In genomic region chr1:109912873-109913272, GRCh38 we compare ENCODE assay signal across 9 cellular contexts. TPM values are rescaled to one million over a fixed set of nuclear protein-coding genes. Genes with fewer than 3 reads are reported as not detected.
DNase-seq lines count a peak whose midpoint lies in the region; ATAC-seq, FAIRE-seq and TF ChIP-seq lines count a peak whose summit lies in the region.
"Had no signal": no experiment of that assay in that cellular context is flagged by ENCODE, and none has a peak within 500 bp of the region (broad histone marks: within the 10 kb centered on the region; RNA-seq: fewer than 3 reads in every experiment).

No MANE protein-coding gene starts in this region.

- H3K27ac Mint-ChIP-seq in nephron: peak overlapping the region in 2 of 3 experiments; percentile 66 to 77

- H3K4me3 ChIP-seq in A549 (peak overlapping the region; percentile 99), WERI-Rb-1 (ENCODE audit: low read depth, low read length) (no peak overlapping the region)
- H3K4me3 ChIP-seq in effector memory CD4-positive, alpha-beta T cell (ENCODE audit: insufficient read depth, low read depth, low read length, poor library complexity, severe bottlenecking): peak overlapping the region; percentile 73

- no peak for TF ChIP-seq POLR2A in A549 (IDR thresholded peaks at IDR 0.05; ENCODE audit: low read length)

- TF ChIP-seq CTCF in A549 (IDR thresholded peaks at IDR 0.05) (no peak), nephron (IDR thresholded peaks at IDR 0.05; ENCODE audit: unreplicated experiment in 3 of 3) (no peak), WERI-Rb-1 (IDR thresholded peaks at IDR 0.05; ENCODE audit: low read depth, low read length) (no peak)

- H3K27ac ChIP-seq in A549 (peak overlapping the region; percentile 100), WERI-Rb-1 (no peak overlapping the region)
- H3K27ac ChIP-seq in effector memory CD4-positive, alpha-beta T cell (ENCODE audit: insufficient read depth, low read length, poor library complexity, severe bottlenecking): peak overlapping the region; percentile 21

- CTCF ChIA-PET in A549 (lab: Yijun Ruan, JAX): interaction anchor here (6.5 to 10.7 kb wide), 2 partner anchors 71 to 136 kb away, joined by 22 to 63 read pairs; partner anchors contain the start of gene AHCYL1

- H3K9me3 Mint-ChIP-seq in nephron: no peaks in the 10 kb centered on the region

- peaks cover 18% of the 10 kb centered on the region for H3K27me3 Mint-ChIP-seq in nephron (ENCODE audit: low read depth)

- WGBS in A549 (ENCODE audit: missing lambda C conversion rate): 0% methylated on average over 1 of the region's 1 CpG

- H3K36me3 ChIP-seq in effector memory CD4-positive, alpha-beta T cell (ENCODE audit: control insufficient read depth, insufficient read depth, low read length): peaks cover 19% of the 10 kb centered on the region
- peaks cover 9% of the 10 kb centered on the region for H3K36me3 ChIP-seq in WERI-Rb-1

- TF ChIP-seq EP300 in A549 (IDR thresholded peaks at IDR 0.05): no peak

- TF ChIP-seq RAD21 in A549 (conservative IDR thresholded peaks at IDR 0.05 in 1 of 2, IDR thresholded peaks at IDR 0.05 in 1 of 2): no peak

- peaks cover 19% of the 10 kb centered on the region for H3K36me3 Mint-ChIP-seq in nephron (ENCODE audit: low read depth)

- POLR2A ChIA-PET in A549 (lab: Yijun Ruan, JAX): interaction anchor here (1.1 kb wide), 1 partner anchor 36 kb away, joined by 3 read pairs; no protein-coding TSS in a partner anchor

- H3K4me1 ChIP-seq in A549: peaks cover 61% of the 10 kb centered on the region
- peaks cover 26% of the 10 kb centered on the region for H3K4me1 ChIP-seq in effector memory CD4-positive, alpha-beta T cell (ENCODE audit: control insufficient read depth, insufficient read depth, low read length, poor library complexity, severe bottlenecking)

- FAIRE-seq in A549 (lab: Jason Lieb, UNC): no peak

- H3K27me3 ChIP-seq in effector memory CD4-positive, alpha-beta T cell (replicated peaks; ENCODE audit: control insufficient read depth, insufficient read depth, low read length, poor library complexity, severe bottlenecking): no peaks in the 10 kb centered on the region
- peaks cover 9% of the 10 kb centered on the region for H3K27me3 ChIP-seq in WERI-Rb-1 (ENCODE audit: insufficient read depth, low read depth, severe bottlenecking)

- H3K4me2 ChIP-seq in A549: peak overlapping the region; percentile 97

- H3K4me1 Mint-ChIP-seq in nephron: peaks cover 45% of the 10 kb centered on the region

- H3K9me3 ChIP-seq in A549: no peaks in the 10 kb centered on the region
- H3K9me3 ChIP-seq in effector memory CD4-positive, alpha-beta T cell (ENCODE audit: control insufficient read depth, low read length): no peaks in the 10 kb centered on the region
- H3K9me3 ChIP-seq in WERI-Rb-1 (ENCODE audit: severe bottlenecking): no peaks in the 10 kb centered on the region

- no peak for DNase-seq in A549 (ENCODE audit: low read depth in 1 of 2, low spot score in 1 of 2)
- DNase-seq in M059J (ENCODE audit: low read depth): peak; percentile 50
- DNase-seq in effector memory CD4-positive, alpha-beta T cell: no peak
- no peak for DNase-seq in WERI-Rb-1
- DNase-seq in NCI-H2107 treated with DMSO at 0.1 percent for 48 hours (lab: John Stamatoyannopoulos, UW; ENCODE audit: unreplicated experiment): no peak
- no peak for DNase-seq in ureter (ENCODE audit: low spot score)
- DNase-seq: PC-3 had no signal

- no peak for ATAC-seq in A549
- no peak for ATAC-seq in HG02610 (IDR thresholded peaks at IDR 0.05; ENCODE audit: unreplicated experiment)
- ATAC-seq: PC-3 had no signal

- H3K4me3 Mint-ChIP-seq in nephron: peak overlapping the region; percentile 82 to 90 (median 90)

TF ChIP-seq in A549, 52 proteins besides CTCF, POLR2A, EP300 and RAD21:
- TF ChIP-seq ZNF302 (CRISPR knock-in tag; IDR thresholded peaks at IDR 0.05) (no peak), ELK1 (IDR thresholded peaks at IDR 0.05; ENCODE audit: low read depth, low read length) (no peak), RNF2 (IDR thresholded peaks at IDR 0.05; ENCODE audit: borderline replicate concordance, low read depth) (no peak), FOSB (CRISPR knock-in tag; IDR thresholded peaks at IDR 0.05) (no peak)

RNA-seq across cellular contexts. Expression of gene CSF1, which starts 2.2 kb away (rescaled TPM):
- polyA plus RNA-seq in A549 (2011; rRNA removed) (36.3 and 45.7 TPM in 2 replicates), A549 (2017; fragmentation: RNase III; extraction: RNeasy Plus Mini Kit Qiagen cat#74134 plus additional on column Dnase treatment) (35.1 to 42.4 TPM (median 37.5 TPM) in 3 replicates)
- 40.0 and 56.5 TPM in 2 replicates for polyA plus RNA-seq in A549 (2012; cell fraction: cytosol; rRNA removed)
- 84.0 and 105 TPM in 2 replicates for polyA plus RNA-seq in A549 (2012; cell fraction: nucleus; rRNA removed)
- polyA minus RNA-seq in A549 (2011; rRNA and poly(A)+ RNA removed): 32.5 and 34.0 TPM in 2 replicates
- 92.8 and 118 TPM in 2 replicates for total RNA-seq in M059J (2014; rRNA removed; shearing (Covaris generic))
- 26.1 TPM for total RNA-seq in ureter
